Comparison of ENCODE assay signal across 11 cellular contexts in the genomic region with DNA sequence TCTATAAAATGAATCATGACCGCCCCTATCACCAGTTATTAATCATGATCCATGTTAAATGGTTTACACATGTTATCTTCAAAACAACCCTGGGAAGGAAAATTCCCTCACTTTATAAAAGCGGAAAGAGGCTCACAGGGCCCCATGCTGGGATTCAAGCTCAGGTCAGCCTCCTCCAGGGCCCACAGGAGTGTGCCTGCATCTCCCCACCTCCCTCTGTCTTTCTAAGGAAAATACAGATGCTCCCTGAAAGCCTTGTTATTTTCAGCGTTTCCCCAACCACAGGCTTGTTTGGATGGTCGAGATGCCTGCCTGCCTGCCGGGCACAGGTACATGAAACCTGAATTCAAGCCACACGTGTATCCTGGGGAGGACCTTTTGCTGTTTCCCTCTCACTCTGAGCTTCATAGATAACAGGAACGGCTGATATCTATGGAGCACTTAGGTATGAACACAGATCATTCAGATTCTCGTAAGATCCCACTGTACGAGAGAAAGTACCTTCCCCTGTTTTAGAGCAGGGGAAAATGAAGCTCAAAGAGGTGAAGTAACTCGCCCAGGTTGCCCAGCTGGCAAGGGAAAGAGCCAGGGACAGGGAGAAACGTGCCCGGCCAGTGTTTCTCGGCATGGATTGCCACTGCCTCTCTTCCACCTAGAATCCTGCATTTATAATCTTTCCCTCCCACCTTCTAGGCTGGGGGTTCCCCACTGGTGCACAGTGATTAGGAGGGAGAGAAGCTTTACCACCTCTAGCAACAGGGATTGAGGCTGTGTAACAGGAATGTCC. TPM values are rescaled to one million over a fixed set of nuclear protein-coding genes. Genes with fewer than 3 reads are reported as not detected.
DNase-seq lines count a peak whose midpoint lies in the region; ATAC-seq and TF ChIP-seq lines count a peak whose summit lies in the region.
"Had no signal": no experiment of that assay in that cellular context is flagged by ENCODE, and none has a peak within 500 bp of the region (broad histone marks: within the 10 kb centered on the region; RNA-seq: fewer than 3 reads in every experiment).

No MANE protein-coding gene starts in this region.

- CTCF ChIA-PET in activated CD8-positive, alpha-beta memory T cell treated with anti-CD3 and anti-CD28 coated beads, Interleukin-2, amount 10 ng/mL, durations not matched to agents 7 days and 5 days (lab: Charles Lee), result interaction anchor here (5.4 to 8.4 kb wide), 2 partner anchors 38 to 159 kb away, joined by 47 to 77 read pairs; partner anchors contain the start of genes EHD4 and MAPKBP1
- CTCF ChIA-PET in WTC11 (lab: Charles Lee), result interaction anchor here (0.8 to 1.1 kb wide), 3 partner anchors 23 to 160 kb away, joined by 3 to 5 read pairs (median 4); no protein-coding TSS in a partner anchor

- WGBS in gastroesophageal sphincter (ENCODE audit: low coverage in 1 of 2), 2 donors, result 74 to 84% methylated on average over 7 to 13 of the region's 13 CpGs

- peaks cover 7% of the 10 kb centered on the region for H3K36me3 Mint-ChIP-seq in activated CD8-positive, alpha-beta memory T cell treated with anti-CD3 and anti-CD28 coated beads, Interleukin-2, amount 10 ng/mL, durations not matched to agents 7 days and 5 days
- peaks cover 8% of the 10 kb centered on the region; the same call in 1 of the 2 replicates for H3K36me3 Mint-ChIP-seq in WTC11
- H3K36me3 Mint-ChIP-seq in stimulated activated memory B cell treated with anti-CD40 and anti-IgM and Interleukin-4, amounts not matched to agents 10 μg/mL and 1 μg/mL and 100 μg/mL, for 72 hours, result peaks cover 21% of the 10 kb centered on the region

- no peaks in the 10 kb centered on the region for H3K9me3 Mint-ChIP-seq in activated CD8-positive, alpha-beta memory T cell treated with anti-CD3 and anti-CD28 coated beads, Interleukin-2, amount 10 ng/mL, durations not matched to agents 7 days and 5 days (ENCODE audit: low read depth)
- no peaks in the 10 kb centered on the region for H3K9me3 Mint-ChIP-seq in WTC11
- no peaks in the 10 kb centered on the region for H3K9me3 Mint-ChIP-seq in stimulated activated memory B cell treated with anti-CD40 and anti-IgM and Interleukin-4, amounts not matched to agents 10 μg/mL and 1 μg/mL and 100 μg/mL, for 72 hours

- no peaks in the 10 kb centered on the region for H3K27me3 Mint-ChIP-seq in activated CD8-positive, alpha-beta memory T cell treated with anti-CD3 and anti-CD28 coated beads, Interleukin-2, amount 10 ng/mL, durations not matched to agents 7 days and 5 days
- H3K27me3 Mint-ChIP-seq in WTC11 (ENCODE audit: low read depth), result no peaks in the 10 kb centered on the region
- no peaks in the 10 kb centered on the region for H3K27me3 Mint-ChIP-seq in stimulated activated memory B cell treated with anti-CD40 and anti-IgM and Interleukin-4, amounts not matched to agents 10 μg/mL and 1 μg/mL and 100 μg/mL, for 72 hours

- H3K4me3 ChIP-seq in gastroesophageal sphincter, result no peak overlapping the region

- peak overlapping the region; percentile 50 for H3K27ac Mint-ChIP-seq in activated CD8-positive, alpha-beta memory T cell treated with anti-CD3 and anti-CD28 coated beads, Interleukin-2, amount 10 ng/mL, durations not matched to agents 7 days and 5 days
- peak overlapping the region; percentile 62 for H3K27ac Mint-ChIP-seq in WTC11
- H3K27ac Mint-ChIP-seq in stimulated activated memory B cell treated with anti-CD40 and anti-IgM and Interleukin-4, amounts not matched to agents 10 μg/mL and 1 μg/mL and 100 μg/mL, for 72 hours, result peak overlapping the region; percentile 6

- POLR2A ChIA-PET in WTC11 (lab: Charles Lee), result interaction anchor here (0.6 kb wide), 1 partner anchor 9 kb away, joined by 3 read pairs; no protein-coding TSS in a partner anchor

- ATAC-seq in activated CD8-positive, alpha-beta memory T cell treated with anti-CD3 and anti-CD28 coated beads, Interleukin-2, amount 10 ng/mL, durations not matched to agents 7 days and 5 days, result no peak
- ATAC-seq in WTC11, result no peak; the same call in 1 of the 2 replicates
- ATAC-seq in gastroesophageal sphincter, result no peak
- ATAC-seq in stimulated activated memory B cell treated with anti-CD40 and anti-IgM and Interleukin-4, amounts not matched to agents 10 μg/mL and 1 μg/mL and 100 μg/mL, for 72 hours, result no peak
- no peak for ATAC-seq in GM21447 (IDR thresholded peaks at IDR 0.05; ENCODE audit: unreplicated experiment)
- no peak for ATAC-seq in HG02852 (IDR thresholded peaks at IDR 0.05; ENCODE audit: unreplicated experiment)

- peaks cover 0 to 75% (median 39%) of the 10 kb centered on the region in 3 donors for H3K4me1 ChIP-seq in gastroesophageal sphincter

- no peak for TF ChIP-seq POLR2A in gastroesophageal sphincter (IDR thresholded peaks at IDR 0.05)

- no peak for DNase-seq in activated CD8-positive, alpha-beta memory T cell treated with anti-CD3 and anti-CD28 coated beads, Interleukin-2, amount 10 ng/mL, durations not matched to agents 7 days and 5 days
- no peak for DNase-seq in activated CD8-positive, alpha-beta memory T cell treated with anti-CD3 and anti-CD28 coated beads, Interleukin-2, amount 50 U/mL, for 4 hours
- DNase-seq in WTC11 (ENCODE audit: low spot score) (no peak), NCI-H1436 treated with DMSO at 0.1 percent for 48 hours (lab: John Stamatoyannopoulos, UW) (no peak)
- DNase-seq: cortex of kidney, glutamatergic neuron, T1000 had no signal

- TF ChIP-seq EP300 in gastroesophageal sphincter (IDR thresholded peaks at IDR 0.05), result no peak

- H3K4me3 Mint-ChIP-seq in activated CD8-positive, alpha-beta memory T cell treated with anti-CD3 and anti-CD28 coated beads, Interleukin-2, amount 10 ng/mL, durations not matched to agents 7 days and 5 days, result no peak overlapping the region
- H3K4me3 Mint-ChIP-seq in WTC11, result no peak overlapping the region
- no peak overlapping the region for H3K4me3 Mint-ChIP-seq in stimulated activated memory B cell treated with anti-CD40 and anti-IgM and Interleukin-4, amounts not matched to agents 10 μg/mL and 1 μg/mL and 100 μg/mL, for 72 hours

- H3K27ac ChIP-seq in gastroesophageal sphincter, result peak overlapping the region in 3 of 4 donors; percentile 53 to 65 (median 61)

- no peaks in the 10 kb centered on the region for H3K36me3 ChIP-seq in gastroesophageal sphincter

- peaks cover 53% of the 10 kb centered on the region for H3K4me1 Mint-ChIP-seq in activated CD8-positive, alpha-beta memory T cell treated with anti-CD3 and anti-CD28 coated beads, Interleukin-2, amount 10 ng/mL, durations not matched to agents 7 days and 5 days
- H3K4me1 Mint-ChIP-seq in WTC11, result peaks cover 44% of the 10 kb centered on the region
- peaks cover 47% of the 10 kb centered on the region for H3K4me1 Mint-ChIP-seq in stimulated activated memory B cell treated with anti-CD40 and anti-IgM and Interleukin-4, amounts not matched to agents 10 μg/mL and 1 μg/mL and 100 μg/mL, for 72 hours

- H3K27me3 ChIP-seq in gastroesophageal sphincter, result no peaks in the 10 kb centered on the region

- H3K9me3 ChIP-seq in gastroesophageal sphincter, result no peaks in the 10 kb centered on the region

- TF ChIP-seq CTCF in WTC11 (IDR thresholded peaks at IDR 0.05), result no peak
- no peak for TF ChIP-seq CTCF in gastroesophageal sphincter (IDR thresholded peaks at IDR 0.05)

TF ChIP-seq in WTC11, 78 proteins besides CTCF, POLR2A, EP300 and RAD21:
- TF ChIP-seq NR2C2 (CRISPR knock-in tag; IDR thresholded peaks at IDR 0.05) (no peak), NR1H2 (CRISPR knock-in tag; IDR thresholded peaks at IDR 0.05) (no peak), ETV6 (CRISPR knock-in tag; IDR thresholded peaks at IDR 0.05) (no peak), TEAD1 (CRISPR knock-in tag; IDR thresholded peaks at IDR 0.05) (no peak)

RNA-seq across cellular contexts. Expression of gene EHD4, which starts 39.2 kb away (rescaled TPM):
- total RNA-seq in activated CD8-positive, alpha-beta memory T cell treated with anti-CD3 and anti-CD28 coated beads, Interleukin-2, amount 10 ng/mL, durations not matched to agents 7 days and 5 days, result 10 to 100 TPM; 15.6 to 19.8 TPM
- 20.8 to 23.9 TPM (median 21.3 TPM) in 3 replicates for total RNA-seq in WTC11 (2021)
- total RNA-seq in gastroesophageal sphincter, result 10 to 100 TPM in 3 of 4 donors, 1 to 10 TPM in 1; 10.0 to 25.4 (median 20.3) TPM

RNA-seq across cellular contexts. Expression of gene SPTBN5, which starts 39.3 kb away (rescaled TPM):
- under 1 TPM; 0.54 to 0.91 TPM for total RNA-seq in activated CD8-positive, alpha-beta memory T cell treated with anti-CD3 and anti-CD28 coated beads, Interleukin-2, amount 10 ng/mL, durations not matched to agents 7 days and 5 days
- 1.2 to 2.3 TPM (median 2.0 TPM) in 3 replicates for total RNA-seq in WTC11 (2021)
- under 1 TPM; 0.13 to 0.93 (median 0.38) TPM for total RNA-seq in gastroesophageal sphincter

Comparison
In these comparisons a context has a peak if more than half of its experiments do, and no peak if none do; other contexts are left out.
1. H3K27ac Mint-ChIP-seq: peak in every context shown above with its lines; median percentile 62 in WTC11; 50 in activated CD8-positive, alpha-beta memory T cell treated with anti-CD3 and anti-CD28 coated beads, Interleukin-2, amount 10 ng/mL, durations not matched to agents 7 days and 5 days; 6 in stimulated activated memory B cell treated with anti-CD40 and anti-IgM and Interleukin-4, amounts not matched to agents 10 μg/mL and 1 μg/mL and 100 μg/mL, for 72 hours.